1 cellular context compared by ENCODE assay signal in the genomic region with DNA sequence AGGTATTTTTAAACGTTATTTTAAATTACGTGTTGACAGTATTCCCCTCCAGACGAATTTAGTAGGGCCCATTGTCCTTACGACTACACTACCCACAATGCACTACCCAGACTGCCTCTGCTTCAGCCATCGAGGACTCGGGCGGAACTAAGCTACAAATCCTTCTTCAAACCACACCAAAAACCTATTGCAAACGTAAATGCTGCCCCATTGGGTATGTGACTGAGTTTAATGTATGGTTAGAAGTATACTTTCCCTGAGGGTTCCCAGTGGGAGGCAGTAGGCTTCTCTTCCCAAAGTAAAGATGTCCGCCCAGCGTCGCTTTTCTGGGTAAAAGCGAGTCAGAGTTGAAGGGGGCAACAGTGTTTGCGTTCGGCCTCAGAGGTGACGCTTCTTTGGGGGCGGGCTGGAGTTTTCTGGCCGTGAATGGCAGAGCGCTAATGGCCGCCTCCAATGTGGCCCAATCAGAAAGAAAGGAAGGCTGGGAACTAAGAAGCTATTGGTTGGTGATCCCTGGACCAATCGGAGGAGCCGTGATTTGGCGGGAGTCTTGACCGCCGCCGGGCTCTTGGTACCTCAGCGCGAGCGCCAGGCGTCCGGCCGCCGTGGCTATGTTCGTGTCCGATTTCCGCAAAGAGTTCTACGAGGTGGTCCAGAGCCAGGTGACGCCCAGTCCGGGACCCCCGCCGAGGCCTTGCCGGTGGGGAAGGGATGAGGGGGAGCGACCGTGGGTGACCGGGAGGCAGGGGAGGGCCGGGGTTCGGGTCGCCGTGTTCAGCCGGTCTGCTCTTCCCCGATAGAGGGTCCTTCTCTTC.
TF ChIP-seq lines count a peak whose summit lies in the region.

A gene with protein sequence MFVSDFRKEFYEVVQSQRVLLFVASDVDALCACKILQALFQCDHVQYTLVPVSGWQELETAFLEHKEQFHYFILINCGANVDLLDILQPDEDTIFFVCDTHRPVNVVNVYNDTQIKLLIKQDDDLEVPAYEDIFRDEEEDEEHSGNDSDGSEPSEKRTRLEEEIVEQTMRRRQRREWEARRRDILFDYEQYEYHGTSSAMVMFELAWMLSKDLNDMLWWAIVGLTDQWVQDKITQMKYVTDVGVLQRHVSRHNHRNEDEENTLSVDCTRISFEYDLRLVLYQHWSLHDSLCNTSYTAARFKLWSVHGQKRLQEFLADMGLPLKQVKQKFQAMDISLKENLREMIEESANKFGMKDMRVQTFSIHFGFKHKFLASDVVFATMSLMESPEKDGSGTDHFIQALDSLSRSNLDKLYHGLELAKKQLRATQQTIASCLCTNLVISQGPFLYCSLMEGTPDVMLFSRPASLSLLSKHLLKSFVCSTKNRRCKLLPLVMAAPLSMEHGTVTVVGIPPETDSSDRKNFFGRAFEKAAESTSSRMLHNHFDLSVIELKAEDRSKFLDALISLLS (plus strand): TSS at position 563 of the 815 bp plus-strand sequence. CDS start 49 bp downstream, at position 612.

TF ChIP-seq in SK-N-SH treated with all-trans-retinoic acid at 6 μM for 48 hours, 23 proteins besides CTCF, POLR2A, EP300 and RAD21 (continued from another document):
- peak; percentile 83 for TF ChIP-seq TSHZ2 (CRISPR knock-in tag; IDR thresholded peaks at IDR 0.05)
- TF ChIP-seq OSR1 (CRISPR knock-in tag; IDR thresholded peaks at IDR 0.05) = no peak
- TF ChIP-seq PPARA (CRISPR knock-in tag; IDR thresholded peaks at IDR 0.05; ENCODE audit: borderline replicate concordance) = 0 out of 2 replicates have a peak, but pooled peaks have one; percentile 79
